In genomic region chr4:8469550-8469949, GRCh38 we compare ENCODE assay signal across 16 cellular contexts. TPM values are rescaled to one million over a fixed set of nuclear protein-coding genes. Genes with fewer than 3 reads are reported as not detected.
DNase-seq lines count a peak whose midpoint lies in the region; ATAC-seq, FAIRE-seq and TF ChIP-seq lines count a peak whose summit lies in the region.
"Had no signal": no experiment of that assay in that cellular context is flagged by ENCODE, and none has a peak within 500 bp of the region (broad histone marks: within the 10 kb centered on the region; RNA-seq: fewer than 3 reads in every experiment).

No MANE protein-coding gene starts in this region.

- POLR2A ChIA-PET in OCI-LY7 (lab: Charles Lee) = no interaction called here

- no peaks in the 10 kb centered on the region for H3K9me3 Mint-ChIP-seq in natural killer cell treated with Interleukin-12 subunit alpha and Interleukin-12 subunit beta and Interleukin-15 and Interleukin-18, amount 100 ng/mL, for 72 hours
- H3K9me3 Mint-ChIP-seq in natural killer cell = no peaks in the 10 kb centered on the region
- H3K9me3 Mint-ChIP-seq in stimulated activated naive CD8-positive, alpha-beta T cell treated with anti-CD3 and anti-CD28 coated beads, Interleukin-15, amount 100 ng/mL, for 72 hours = no peaks in the 10 kb centered on the region
- H3K9me3 Mint-ChIP-seq: CD8-positive, alpha-beta memory T cell; IgD-negative memory B cell had no signal

- H3K27ac Mint-ChIP-seq in natural killer cell treated with Interleukin-12 subunit alpha and Interleukin-12 subunit beta and Interleukin-15 and Interleukin-18, amount 100 ng/mL, for 72 hours = no peak overlapping the region
- H3K27ac Mint-ChIP-seq in natural killer cell = no peak overlapping the region
- no peak overlapping the region for H3K27ac Mint-ChIP-seq in stimulated activated naive CD8-positive, alpha-beta T cell treated with anti-CD3 and anti-CD28 coated beads, Interleukin-15, amount 100 ng/mL, for 72 hours
- H3K27ac Mint-ChIP-seq: B cell had no signal

- ATAC-seq in natural killer cell treated with Interleukin-12 subunit alpha and Interleukin-12 subunit beta and Interleukin-15 and Interleukin-18, amount 100 ng/mL, for 72 hours = no peak
- ATAC-seq in natural killer cell = no peak
- no peak for ATAC-seq in stimulated activated naive CD8-positive, alpha-beta T cell treated with anti-CD3 and anti-CD28 coated beads, Interleukin-15, amount 100 ng/mL, for 72 hours

- no peaks in the 10 kb centered on the region for H4K20me1 ChIP-seq in OCI-LY7 (ENCODE audit: insufficient read depth, low read length)

- H3K4me3 ChIP-seq in mesenchymal stem cell (ENCODE audit: insufficient read depth in 1 of 2, low read depth in 1 of 2, low read length in 2 of 2) = no peak overlapping the region
- H3K4me3 ChIP-seq in OCI-LY7 (ENCODE audit: low read depth, low read length, poor library complexity, severe bottlenecking) = no peak overlapping the region

- no peaks in the 10 kb centered on the region for H3K27me3 ChIP-seq in mesenchymal stem cell (ENCODE audit: control insufficient read depth in 1 of 2, insufficient read depth in 1 of 2, low read length in 2 of 2)

- no peak overlapping the region for H4K8ac ChIP-seq in mesenchymal stem cell (ENCODE audit: low read length)

- no peak overlapping the region for H2BK5ac ChIP-seq in mesenchymal stem cell (ENCODE audit: low read depth, low read length, poor library complexity, severe bottlenecking)

- intact Hi-C loops in natural killer cell (cut with micrococcal nuclease) (no loop called here), OCI-LY7 (cut with micrococcal nuclease; ENCODE audit: unreplicated experiment) (no loop called here)

- no peaks in the 10 kb centered on the region for H3K27me3 Mint-ChIP-seq in natural killer cell treated with Interleukin-12 subunit alpha and Interleukin-12 subunit beta and Interleukin-15 and Interleukin-18, amount 100 ng/mL, for 72 hours
- no peaks in the 10 kb centered on the region for H3K27me3 Mint-ChIP-seq in natural killer cell (ENCODE audit: low read depth in 2 of 2)
- no peaks in the 10 kb centered on the region for H3K27me3 Mint-ChIP-seq in stimulated activated naive CD8-positive, alpha-beta T cell treated with anti-CD3 and anti-CD28 coated beads, Interleukin-15, amount 100 ng/mL, for 72 hours
- H3K27me3 Mint-ChIP-seq: B cell; CD8-positive, alpha-beta memory T cell; IgD-negative memory B cell had no signal

- H3K36me3 Mint-ChIP-seq in natural killer cell treated with Interleukin-12 subunit alpha and Interleukin-12 subunit beta and Interleukin-15 and Interleukin-18, amount 100 ng/mL, for 72 hours = peaks cover 4% of the 10 kb centered on the region
- no peaks in the 10 kb centered on the region for H3K36me3 Mint-ChIP-seq in natural killer cell

- peak; percentile 23 for FAIRE-seq in HTR-8/SVneo (lab: Jason Lieb, UNC)
- FAIRE-seq: A204.1, GM19239, H54 had no signal

- H3K9ac ChIP-seq in mesenchymal stem cell (ENCODE audit: low read length) = no peak overlapping the region

- peaks cover 30% of the 10 kb centered on the region for H3K79me1 ChIP-seq in mesenchymal stem cell (replicated peaks; ENCODE audit: low read length, poor library complexity, severe bottlenecking)

- H3K79me2 ChIP-seq in OCI-LY7 (ENCODE audit: insufficient read depth, low read depth, low read length) = no peaks in the 10 kb centered on the region

- H2BK120ac ChIP-seq in mesenchymal stem cell (ENCODE audit: low read depth, low read length) = no peak overlapping the region

- H3K4me2 ChIP-seq in mesenchymal stem cell (ENCODE audit: low read length, poor library complexity, severe bottlenecking) (no peak overlapping the region), OCI-LY7 (ENCODE audit: low read length) (no peak overlapping the region)

- H3K9me2 ChIP-seq in OCI-LY7 (ENCODE audit: insufficient read depth, low read length) = no peaks in the 10 kb centered on the region

- no TSS peak for BruUV-seq in OCI-LY7 (replicated peaks; lab: Mats Ljungman, UMichigan)

- no peak overlapping the region for H2AFZ ChIP-seq in mesenchymal stem cell (ENCODE audit: low read depth, low read length)
- no peak overlapping the region for H2AFZ ChIP-seq in OCI-LY7 (ENCODE audit: low read length)

- H3K18ac ChIP-seq in mesenchymal stem cell (ENCODE audit: low read depth in 1 of 2, low read length in 2 of 2) = no peak overlapping the region

- peaks cover 0 to 5% of the 10 kb centered on the region in 2 donors for H3K4me1 Mint-ChIP-seq in natural killer cell treated with Interleukin-12 subunit alpha and Interleukin-12 subunit beta and Interleukin-15 and Interleukin-18, amount 100 ng/mL, for 72 hours (ENCODE audit: low read depth in 2 of 2)
- no peaks in the 10 kb centered on the region for H3K4me1 Mint-ChIP-seq in natural killer cell
- H3K4me1 Mint-ChIP-seq in stimulated activated naive CD8-positive, alpha-beta T cell treated with anti-CD3 and anti-CD28 coated beads, Interleukin-15, amount 100 ng/mL, for 72 hours = no peaks in the 10 kb centered on the region
- H3K4me1 Mint-ChIP-seq: CD14-positive monocyte; CD8-positive, alpha-beta memory T cell had no signal

- H3K4me1 ChIP-seq in mesenchymal stem cell (ENCODE audit: control insufficient read depth, insufficient read depth, low read depth, low read length) (peaks cover 39% of the 10 kb centered on the region), OCI-LY7 (ENCODE audit: insufficient read depth, low read length, poor library complexity, severe bottlenecking) (no peaks in the 10 kb centered on the region)

- 94% methylated on average over 14 of the region's 14 CpGs for WGBS in mesenchymal stem cell

- H3K14ac ChIP-seq in mesenchymal stem cell (ENCODE audit: low read length in 2 of 2) = no peak overlapping the region

- CTCF ChIA-PET in OCI-LY7 (lab: Charles Lee; ENCODE audit: unreplicated experiment) = no interaction called here

- H4K91ac ChIP-seq in mesenchymal stem cell (ENCODE audit: low read length) = peak overlapping the region; percentile 43

- H2BK15ac ChIP-seq in mesenchymal stem cell (ENCODE audit: low read depth, poor library complexity, severe bottlenecking) = no peak overlapping the region

- peak; percentile 56 for DNase-seq in natural killer cell treated with Interleukin-12 subunit alpha and Interleukin-12 subunit beta and Interleukin-15 and Interleukin-18, amount 100 ng/mL, for 72 hours (ENCODE audit: low spot score)
- DNase-seq in natural killer cell = no peak
- DNase-seq in HTR-8/SVneo (ENCODE audit: insufficient read length, low spot score) = no peak
- no peak for DNase-seq in mesenchymal stem cell
- DNase-seq in OCI-LY7 (ENCODE audit: low spot score) = no peak
- no peak for DNase-seq in NCI-H2107 (lab: John Stamatoyannopoulos, UW)
- DNase-seq in stimulated activated naive CD8-positive, alpha-beta T cell treated with anti-CD3 and anti-CD28 coated beads, Interleukin-15, amount 100 ng/mL, for 72 hours = no peak
- DNase-seq: Caco-2; CD8-positive, alpha-beta memory T cell; DND-41 had no signal

- TF ChIP-seq CTCF in natural killer cell (IDR thresholded peaks at IDR 0.05) = no peak
- no peak for TF ChIP-seq CTCF in OCI-LY7 (conservative IDR thresholded peaks at IDR 0.05; ENCODE audit: low read length)

- no peak overlapping the region for H3K23ac ChIP-seq in mesenchymal stem cell (ENCODE audit: low read length in 2 of 2)

- no peak overlapping the region for H3K4me3 Mint-ChIP-seq in natural killer cell treated with Interleukin-12 subunit alpha and Interleukin-12 subunit beta and Interleukin-15 and Interleukin-18, amount 100 ng/mL, for 72 hours
- H3K4me3 Mint-ChIP-seq in natural killer cell = no peak overlapping the region
- H3K4me3 Mint-ChIP-seq in stimulated activated naive CD8-positive, alpha-beta T cell treated with anti-CD3 and anti-CD28 coated beads, Interleukin-15, amount 100 ng/mL, for 72 hours = no peak overlapping the region
- H3K4me3 Mint-ChIP-seq: B cell; CD14-positive monocyte; CD8-positive, alpha-beta memory T cell; IgD-negative memory B cell had no signal

- no peak overlapping the region for H3K4ac ChIP-seq in mesenchymal stem cell (ENCODE audit: low read depth in 1 of 2, low read length in 2 of 2)

- H3K36me3 ChIP-seq in mesenchymal stem cell (ENCODE audit: control insufficient read depth in 1 of 2, insufficient read depth in 2 of 2, low read depth in 1 of 2, low read length in 2 of 2) (peaks cover 42 to 60% of the 10 kb centered on the region in 2 experiments), OCI-LY7 (ENCODE audit: insufficient read depth, low read length) (peaks cover 39% of the 10 kb centered on the region; the same call in 1 of the 2 replicates)

- H3K9me3 ChIP-seq in mesenchymal stem cell (ENCODE audit: control insufficient read depth, low read length) = no peaks in the 10 kb centered on the region
- no peaks in the 10 kb centered on the region for H3K9me3 ChIP-seq in OCI-LY7 (ENCODE audit: low read length)
- H3K9me3 ChIP-seq: Caco-2 had no signal

- no peak overlapping the region for H2BK12ac ChIP-seq in mesenchymal stem cell (ENCODE audit: low read length in 2 of 2)

- H3K27ac ChIP-seq in mesenchymal stem cell (ENCODE audit: low read length, poor library complexity, severe bottlenecking) (no peak overlapping the region), OCI-LY7 (ENCODE audit: low read depth, low read length, poor library complexity, severe bottlenecking) (no peak overlapping the region)

- H2AK5ac ChIP-seq in mesenchymal stem cell (ENCODE audit: low read length, severe bottlenecking) = peak overlapping the region; percentile 5

RNA-seq across cellular contexts. Expression of gene TRMT44, which starts 29.0 kb away (rescaled TPM):
- 10 to 100 TPM; 23.8 to 57.1 TPM for total RNA-seq in natural killer cell treated with Interleukin-12 subunit alpha and Interleukin-12 subunit beta and Interleukin-15 and Interleukin-18, amount 100 ng/mL, for 72 hours
- total RNA-seq in natural killer cell (10 to 100 TPM; 24.4 to 37.5 (median 34.3) TPM), OCI-LY7 (2022) (23.3 and 28.3 TPM in 2 replicates)
- polyA plus RNA-seq in mesenchymal stem cell (2013, experiment 1 of 2) = 3.7 TPM
- 3.6 TPM for polyA plus RNA-seq in mesenchymal stem cell (2013, experiment 2 of 2)
- total RNA-seq in OCI-LY7 (2014; rRNA removed; shearing (Covaris generic)) = 23.0 and 26.6 TPM in 2 replicates

RNA-seq across cellular contexts. Expression of gene ACOX3, which starts 29.0 kb away (rescaled TPM):
- 10 to 100 TPM; 19.9 to 22.2 TPM for total RNA-seq in natural killer cell treated with Interleukin-12 subunit alpha and Interleukin-12 subunit beta and Interleukin-15 and Interleukin-18, amount 100 ng/mL, for 72 hours
- 10 to 100 TPM; 12.4 to 18.3 (median 15.4) TPM for total RNA-seq in natural killer cell
- 10.4 TPM for polyA plus RNA-seq in mesenchymal stem cell (2013, experiment 1 of 2)
- 12.2 TPM for polyA plus RNA-seq in mesenchymal stem cell (2013, experiment 2 of 2)
- 10.4 and 12.7 TPM in 2 replicates for total RNA-seq in OCI-LY7 (2014; rRNA removed; shearing (Covaris generic))
- 16.8 and 21.0 TPM in 2 replicates for total RNA-seq in OCI-LY7 (2022)
